19 cellular contexts compared by ENCODE assay signal in the genomic region with DNA sequence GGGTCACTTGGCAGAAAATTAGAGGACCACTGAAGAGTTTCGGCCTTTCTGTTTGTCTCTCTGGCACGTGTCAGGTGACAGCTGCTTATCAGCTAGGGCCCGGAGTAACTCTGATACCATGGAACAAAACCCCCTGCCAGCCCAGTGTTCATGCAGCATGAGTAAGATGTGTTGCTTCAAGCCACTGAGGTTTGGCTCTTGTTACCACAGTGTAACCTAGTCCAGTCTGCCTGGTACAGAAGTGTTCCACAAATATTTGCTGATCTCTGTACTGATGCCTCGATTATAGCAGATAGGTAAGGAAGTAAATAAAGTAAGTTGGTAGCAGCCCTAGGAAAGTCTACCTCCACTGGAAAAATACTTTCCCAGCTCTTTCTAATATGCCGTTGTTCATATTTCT. TPM values are rescaled to one million over a fixed set of nuclear protein-coding genes. Genes with fewer than 3 reads are reported as not detected.
DNase-seq lines count a peak whose midpoint lies in the region; ATAC-seq, FAIRE-seq and TF ChIP-seq lines count a peak whose summit lies in the region.
"Had no signal": no experiment of that assay in that cellular context is flagged by ENCODE, and none has a peak within 500 bp of the region (broad histone marks: within the 10 kb centered on the region; RNA-seq: fewer than 3 reads in every experiment).

No MANE protein-coding gene starts in this region.

- H4K20me1 ChIP-seq in HepG2 (ENCODE audit: insufficient read depth, low read length): no peaks in the 10 kb centered on the region

- POLR2A ChIA-PET in HepG2 (lab: Yijun Ruan, JAX): no interaction called here

- TF ChIP-seq EP300 in HepG2 (IDR thresholded peaks at IDR 0.05; ENCODE audit: low read depth in 2 of 2, low read length in 2 of 2): no peak
- no peak for TF ChIP-seq EP300 in HepG2 (CRISPR knock-in tag; IDR thresholded peaks at IDR 0.05; ENCODE audit: borderline replicate concordance)

- no TSS peak for BruUV-seq in HepG2 (replicated peaks; lab: Mats Ljungman, UMichigan)

- CTCF ChIA-PET in HepG2 (lab: Yijun Ruan, JAX; ENCODE audit: low intra/inter-chr PET ratio, low total read pairs): no interaction called here

- H3K36me3 Mint-ChIP-seq in effector memory CD8-positive, alpha-beta T cell (ENCODE audit: insufficient read depth): peaks cover 4% of the 10 kb centered on the region

- H3K9me3 ChIP-seq in right lobe of liver (no peaks in the 10 kb centered on the region), HepG2 (ENCODE audit: low read length) (no peaks in the 10 kb centered on the region), upper lobe of right lung (no peaks in the 10 kb centered on the region), WERI-Rb-1 (ENCODE audit: severe bottlenecking) (no peaks in the 10 kb centered on the region)
- H3K9me3 ChIP-seq: gastrocnemius medialis, SJSA1, tibial nerve had no signal

- H3K27me3 ChIP-seq in right lobe of liver: no peaks in the 10 kb centered on the region
- H3K27me3 ChIP-seq in HepG2 (ENCODE audit: control insufficient read depth in 1 of 2, insufficient read depth in 2 of 2, low read length in 2 of 2): peaks cover 0 to 11% of the 10 kb centered on the region in 2 experiments; a peak in 2 of 5 replicates
- H3K27me3 ChIP-seq in upper lobe of right lung: no peaks in the 10 kb centered on the region
- H3K27me3 ChIP-seq in WERI-Rb-1 (ENCODE audit: insufficient read depth, low read depth, severe bottlenecking): no peaks in the 10 kb centered on the region
- H3K27me3 ChIP-seq: gastrocnemius medialis, SJSA1, tibial nerve had no signal

- H3K4me1 ChIP-seq in right lobe of liver: peaks cover 0 to 9% (median 0%) of the 10 kb centered on the region in 4 donors
- H3K4me1 ChIP-seq in HepG2 (ENCODE audit: insufficient read depth, low read length): no peaks in the 10 kb centered on the region
- peaks cover 16% of the 10 kb centered on the region for H3K4me1 ChIP-seq in upper lobe of right lung
- H3K4me1 ChIP-seq: SJSA1 had no signal

- H3K4me3 Mint-ChIP-seq in effector memory CD8-positive, alpha-beta T cell: no peak overlapping the region
- H3K4me3 Mint-ChIP-seq: H9 had no signal

- H3K27me3 Mint-ChIP-seq in effector memory CD8-positive, alpha-beta T cell: no peaks in the 10 kb centered on the region

- no peak for FAIRE-seq in HepG2 (lab: Jason Lieb, UNC)
- FAIRE-seq: small intestine had no signal

- H3K4me2 ChIP-seq in HepG2 (ENCODE audit: low read depth, low read length): no peak overlapping the region

- no peak overlapping the region for H3K27ac Mint-ChIP-seq in effector memory CD8-positive, alpha-beta T cell
- H3K27ac Mint-ChIP-seq: H9 had no signal

- H2AFZ ChIP-seq in HepG2 (ENCODE audit: low read length): no peak overlapping the region

- 35% methylated on average over 5 of the region's 5 CpGs for WGBS in right lobe of liver (ENCODE audit: insufficient coverage, low coverage, low lambda C conversion rate, missing lambda C conversion rate)
- 16% methylated on average over 5 of the region's 5 CpGs for WGBS in HepG2 (ENCODE audit: low lambda C conversion rate)

- H3K27ac ChIP-seq in right lobe of liver (no peak overlapping the region), HepG2 (ENCODE audit: extremely low read length, insufficient read depth, low read length) (no peak overlapping the region), upper lobe of right lung (no peak overlapping the region), WERI-Rb-1 (no peak overlapping the region)
- H3K27ac ChIP-seq: gastrocnemius medialis, SJSA1, tibial nerve had no signal

- H3K79me2 ChIP-seq in HepG2 (ENCODE audit: insufficient read depth, low read length): no peaks in the 10 kb centered on the region

- intact Hi-C loops in right lobe of liver (cut with DNase I): no loop called here
- intact Hi-C loops in HepG2 (cut with micrococcal nuclease; ENCODE audit: unreplicated experiment): no loop called here
- intact Hi-C loops in upper lobe of right lung (cut with DNase I): no loop called here

- H3K9me3 Mint-ChIP-seq in effector memory CD8-positive, alpha-beta T cell: no peaks in the 10 kb centered on the region
- H3K9me3 Mint-ChIP-seq: activated naive CD4-positive, alpha-beta T cell treated with anti-CD3 and anti-CD28 coated beads, Interleukin-2, amount 50 U/mL, for 72 hours; H9 had no signal

- TF ChIP-seq RAD21 in HepG2 (CRISPR knock-in tag; IDR thresholded peaks at IDR 0.05): no peak

- DNase-seq in right lobe of liver: no peak
- DNase-seq in HepG2 (ENCODE audit: low spot score): no peak
- peak; percentile 89 for DNase-seq in NCI-H510A treated with DMSO at 0.1 percent for 48 hours (lab: John Stamatoyannopoulos, UW)
- DNase-seq in islet precursor cell: peak; percentile 32
- no peak for DNase-seq in upper lobe of right lung
- DNase-seq in effector memory CD8-positive, alpha-beta T cell: no peak
- no peak for DNase-seq in SK-N-DZ (ENCODE audit: low spot score)
- DNase-seq in WERI-Rb-1: no peak
- DNase-seq: activated T-cell treated with anti-CD3 and anti-CD28 coated beads, Interleukin-2, amount 50 U/mL, for 1 hour; dermis blood vessel endothelial cell; gastrocnemius medialis; H9; Kasumi-1; NCI-H1417; NCI-H446 treated with DMSO at 0.1 percent for 48 hours; small intestine had no signal

- H3K9ac ChIP-seq in HepG2 (ENCODE audit: insufficient read depth, low read depth, low read length): no peak overlapping the region

- TF ChIP-seq CTCF in right lobe of liver (IDR thresholded peaks at IDR 0.05) (no peak), HepG2 (CRISPR knock-in tag; IDR thresholded peaks at IDR 0.05) (no peak), upper lobe of right lung (IDR thresholded peaks at IDR 0.05) (no peak), WERI-Rb-1 (IDR thresholded peaks at IDR 0.05; ENCODE audit: low read depth, low read length) (no peak)

- TF ChIP-seq POLR2A in right lobe of liver (IDR thresholded peaks at IDR 0.05): no peak
- no peak for TF ChIP-seq POLR2A in HepG2 (IDR thresholded peaks at IDR 0.05; ENCODE audit: insufficient read depth in 1 of 2, low read depth in 2 of 2, low read length in 2 of 2)

- in situ Hi-C loops in HepG2 (cut with HindIII; ENCODE audit: extremely low pct_ligation_motif_present, low pct_unique_long_range_greater_than_20kb): no loop called here

- ATAC-seq in right lobe of liver (peak; percentile 64 to 76 (median 72)), HepG2 (no peak), upper lobe of right lung (peak; percentile 49)
- ATAC-seq in effector memory CD8-positive, alpha-beta T cell (replicated peaks): no peak
- ATAC-seq: activated naive CD4-positive, alpha-beta T cell treated with anti-CD3 and anti-CD28 coated beads, Interleukin-2, amount 50 U/mL, for 72 hours; gastrocnemius medialis had no signal

- H3K36me3 ChIP-seq in right lobe of liver (no peaks in the 10 kb centered on the region), HepG2 (replicated peaks in 1 of 2; ENCODE audit: control insufficient read depth in 1 of 2, insufficient read depth in 2 of 2, low read length in 2 of 2) (no peaks in the 10 kb centered on the region), upper lobe of right lung (no peaks in the 10 kb centered on the region), WERI-Rb-1 (no peaks in the 10 kb centered on the region)
- H3K36me3 ChIP-seq: gastrocnemius medialis, SJSA1, tibial nerve had no signal

- H3K4me3 ChIP-seq in right lobe of liver (no peak overlapping the region), HepG2 (replicated peaks in 1 of 3; ENCODE audit: insufficient read depth in 1 of 3, low read depth in 2 of 3, low read length in 3 of 3) (no peak overlapping the region), upper lobe of right lung (no peak overlapping the region), WERI-Rb-1 (ENCODE audit: low read depth, low read length) (no peak overlapping the region)
- H3K4me3 ChIP-seq: gastrocnemius medialis, SJSA1, tibial nerve had no signal

- H3K4me1 Mint-ChIP-seq in effector memory CD8-positive, alpha-beta T cell (ENCODE audit: low read depth in 2 of 2): peaks cover 18 to 37% of the 10 kb centered on the region in 2 donors

TF ChIP-seq in HepG2, 621 proteins besides CTCF, POLR2A, EP300 and RAD21:
- no peak for TF ChIP-seq HNRNPUL1 (IDR thresholded peaks at IDR 0.05; ENCODE audit: low read depth, low read length)
- no peak for TF ChIP-seq ZIK1 (CRISPR knock-in tag; IDR thresholded peaks at IDR 0.05; ENCODE audit: borderline replicate concordance, low read depth)
- no peak for TF ChIP-seq ZBTB1 (CRISPR knock-in tag; IDR thresholded peaks at IDR 0.05; ENCODE audit: borderline replicate concordance)
- TF ChIP-seq MAZ (IDR thresholded peaks at IDR 0.05; ENCODE audit: borderline replicate concordance, low read depth, low read length): no peak
- no peak for TF ChIP-seq MAZ (CRISPR knock-in tag; IDR thresholded peaks at IDR 0.05; ENCODE audit: low read depth)

RNA-seq across cellular contexts. Expression of a gene that starts 20.5 kb away (rescaled TPM):
- total RNA-seq in right lobe of liver: 10 to 100 TPM; 14.2 to 37.2 (median 23.3) TPM
- total RNA-seq in HepG2 (2016; rRNA removed; fragmentation: Illumina TruSeq; extraction: Trizol): 0.18 and 0.20 TPM in 2 replicates
- 0.09 and 0.10 TPM in 2 replicates for total RNA-seq in HepG2 (2016; cell fraction: cytosol; rRNA removed; fragmentation: Illumina TruSeq; extraction: Trizol; ENCODE audit: low read depth)
- total RNA-seq in HepG2 (2016; cell fraction: insoluble cytoplasmic fraction; rRNA removed; fragmentation: Illumina TruSeq; extraction: Trizol): 0.25 and 0.26 TPM in 2 replicates
- 0.09 and 0.14 TPM in 2 replicates for total RNA-seq in HepG2 (2016; cell fraction: membrane; rRNA removed; fragmentation: Illumina TruSeq; extraction: Trizol)
- total RNA-seq in HepG2 (2016; cell fraction: nucleus; rRNA removed; fragmentation: Illumina TruSeq; extraction: Trizol): 0.12 and 0.13 TPM in 2 replicates
- polyA plus RNA-seq in HepG2 (2011; rRNA removed): 0.12 and 0.34 TPM in 2 replicates
- 0.21 TPM in 2 replicates for polyA plus RNA-seq in HepG2 (2011; cell fraction: cytosol; rRNA removed)
- polyA plus RNA-seq in HepG2 (2011; cell fraction: nucleus; rRNA removed): 0.14 and 0.26 TPM in 2 replicates
- polyA plus RNA-seq in HepG2 (2012): 0.25 and 0.81 TPM in 2 replicates
- not detected in 2 replicates for polyA plus RNA-seq in HepG2 (2016; cell fraction: cytosol; fragmentation: Illumina TruSeq; extraction: Trizol; ENCODE audit: low read depth)
- 0.21 and 0.23 TPM in 2 replicates for polyA plus RNA-seq in HepG2 (2016; cell fraction: insoluble cytoplasmic fraction; fragmentation: Illumina TruSeq; extraction: Trizol; ENCODE audit: low read depth)
- polyA plus RNA-seq in HepG2 (2016; cell fraction: membrane; fragmentation: Illumina TruSeq; extraction: Trizol; ENCODE audit: low read depth): 0.03 and 0.06 TPM in 2 replicates
- 0.17 and 0.18 TPM in 2 replicates for polyA plus RNA-seq in HepG2 (2016; cell fraction: nucleus; fragmentation: Illumina TruSeq; extraction: Trizol; ENCODE audit: insufficient read depth, low read depth)
- polyA minus RNA-seq in HepG2 (2011; rRNA and poly(A)+ RNA removed; ENCODE audit: low replicate concordance): 0.08 and 8.3 TPM in 2 replicates
- polyA minus RNA-seq in HepG2 (2011; cell fraction: cytosol; rRNA and poly(A)+ RNA removed): 0.44 and 0.49 TPM in 2 replicates
- 0.62 and 0.64 TPM in 2 replicates for polyA minus RNA-seq in HepG2 (2011; cell fraction: nucleus; rRNA and poly(A)+ RNA removed)
- 121 TPM for total RNA-seq in upper lobe of right lung
- not detected in 2 replicates for polyA plus RNA-seq in SK-N-DZ (2014; cell fraction: cytosol; rRNA removed)
- polyA plus RNA-seq in SK-N-DZ (2014; cell fraction: nucleus; rRNA removed): not detected in 2 replicates

Comparison
In these comparisons a context has a peak if more than half of its experiments do, and no peak if none do; other contexts are left out.
1. ATAC-seq: peak in right lobe of liver (4 of 4) and upper lobe of right lung (single experiment); none in HepG2 (single experiment) and effector memory CD8-positive, alpha-beta T cell (single experiment).
2. RNA of a gene that starts 20.5 kb away (total RNA-seq): 121 TPM in upper lobe of right lung (single experiment) and 14.2 to 37.2 TPM in right lobe of liver; 0.09 to 0.26 TPM in HepG2; every median in the first group is over 10 times any median in the second.
3. DNase-seq: peak in NCI-H510A treated with DMSO at 0.1 percent for 48 hours (single experiment) and islet precursor cell (single experiment); none in right lobe of liver (0 of 3), HepG2 (single experiment), upper lobe of right lung (single experiment), effector memory CD8-positive, alpha-beta T cell (0 of 3), SK-N-DZ (single experiment) and WERI-Rb-1 (single experiment).